Comparison of ENCODE assay signal across 8 cellular contexts in the genomic region with DNA sequence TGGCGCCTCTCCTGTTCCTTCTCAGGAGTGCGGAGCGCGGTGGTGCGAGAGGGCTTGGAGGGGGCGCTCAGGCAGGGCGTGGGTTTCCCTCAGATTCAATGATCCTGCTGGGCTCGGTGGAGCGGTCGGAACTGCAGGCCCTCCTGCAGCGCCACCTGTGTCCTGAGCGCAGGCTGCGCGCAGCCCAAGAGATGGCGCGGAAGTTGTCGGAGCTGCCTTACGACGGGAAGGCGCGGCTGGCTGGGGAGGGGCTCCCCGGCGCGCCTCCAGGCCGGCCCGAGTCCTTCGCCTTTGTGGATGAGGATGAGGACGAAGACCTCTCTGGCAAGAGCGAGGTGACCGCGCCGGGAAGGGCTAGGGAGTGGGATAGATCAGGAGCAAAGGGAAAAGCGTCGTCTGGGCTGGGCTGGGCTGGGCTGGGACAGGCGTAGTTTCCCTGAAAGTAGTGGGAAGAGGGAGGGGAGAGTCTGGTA. TPM values are rescaled to one million over a fixed set of nuclear protein-coding genes. Genes with fewer than 3 reads are reported as not detected.
DNase-seq lines count a peak whose midpoint lies in the region; ATAC-seq, FAIRE-seq and TF ChIP-seq lines count a peak whose summit lies in the region.

No MANE protein-coding gene starts in this region.

- WGBS in K562 (ENCODE audit: insufficient coverage, low coverage, missing lambda C conversion rate) = 2% methylated on average over 33 of the region's 35 CpGs

- TF ChIP-seq RAD21 in K562 (CRISPR knock-in tag; conservative IDR thresholded peaks at IDR 0.05 in 1 of 2, IDR thresholded peaks at IDR 0.05 in 1 of 2) = peak in 1 of 2 experiments; percentile 53; a peak in 2 of 4 replicates

- H3K9me1 ChIP-seq in K562 (ENCODE audit: control insufficient read depth, insufficient read depth, low read length) = no peaks in the 10 kb centered on the region

- intact Hi-C loops in K562 (cut with micrococcal nuclease) = loop anchor here (1.0 to 5.0 kb wide), 2 partner anchors 37 to 105 kb away; partner anchors contain the start of gene ZYX
- intact Hi-C loops in posterior vena cava (cut with DNase I) = no loop called here

- H3K4me2 ChIP-seq in K562 (ENCODE audit: insufficient read depth, low read length) = peak overlapping the region; percentile 65

- H3K27me3 Mint-ChIP-seq in T-helper 2 cell treated with Interferon-gamma antibody and Interleukin-4, amounts not matched to agents 5 μg/mL and 100 μg/mL, for 36 hours (ENCODE audit: low read depth) = peaks cover 31% of the 10 kb centered on the region

- no peaks in the 10 kb centered on the region for H4K20me1 ChIP-seq in K562 (replicated peaks; ENCODE audit: control insufficient read depth, insufficient read depth, low read length)

- TF ChIP-seq CTCF in GM12872 (IDR thresholded peaks at IDR 0.05; ENCODE audit: insufficient read depth, low read depth, low read length) (peak; percentile 51; the same call in 2 of the 3 replicates), K562 (IDR thresholded peaks at IDR 0.05 in 2 of 3, conservative IDR thresholded peaks at IDR 0.05 in 1 of 3; ENCODE audit: insufficient read depth in 2 of 3, low read depth in 1 of 3, low read length in 3 of 3) (peak; percentile 81 to 96 (median 85))

- no peaks in the 10 kb centered on the region for H3K36me3 Mint-ChIP-seq in T-helper 2 cell treated with Interferon-gamma antibody and Interleukin-4, amounts not matched to agents 5 μg/mL and 100 μg/mL, for 36 hours (ENCODE audit: low read depth)

- no peak for TF ChIP-seq POLR2A in K562 (conservative IDR thresholded peaks at IDR 0.05)

- DNase-seq in T-helper 2 cell treated with Interferon-gamma antibody and Interleukin-4, amounts not matched to agents 5 μg/mL and 100 μg/mL, for 36 hours (ENCODE audit: low spot score) = peak; percentile 59
- DNase-seq in K562 (ENCODE audit: extremely low read depth in 1 of 4, low spot score in 3 of 4) (peak; percentile 63 to 90 (median 76)), kidney tubule cell (ENCODE audit: low spot score) (peak; percentile 52), posterior vena cava (ENCODE audit: low spot score) (no peak)
- peak; percentile 30 to 68 (median 39) for DNase-seq in stimulated activated CD4-positive, alpha-beta T cell treated with anti-CD3 and anti-CD28 coated beads, TNF-alpha, amount 100 ng/mL, for 24 hours (ENCODE audit: low read depth in 3 of 3)

- POLR2A ChIA-PET in K562 (lab: Yijun Ruan, JAX) = interaction anchor here (0.6 to 1.5 kb wide), 3 partner anchors 11 to 38 kb away, joined by 3 to 5 read pairs (median 3); no protein-coding TSS in a partner anchor

- no peak for TF ChIP-seq EP300 in K562 (IDR thresholded peaks at IDR 0.05; ENCODE audit: low read length)

- H3K9me3 Mint-ChIP-seq in T-helper 2 cell treated with Interferon-gamma antibody and Interleukin-4, amounts not matched to agents 5 μg/mL and 100 μg/mL, for 36 hours = no peaks in the 10 kb centered on the region

- no peak overlapping the region for H3K27ac ChIP-seq in K562 (ENCODE audit: extremely low read depth, low read depth, low read length)

- no peaks in the 10 kb centered on the region for H3K36me3 ChIP-seq in K562 (ENCODE audit: control insufficient read depth, insufficient read depth, low read length)

- H3K4me3 ChIP-seq in K562 = peak overlapping the region; percentile 1; the same call in 1 of the 2 replicates

- in situ Hi-C loops in K562 (cut with MboI) = no loop called here

- ATAC-seq in HG02981 (IDR thresholded peaks at IDR 0.05; ENCODE audit: unreplicated experiment) (peak; percentile 83), K562 (peak; percentile 100), HG02642 (IDR thresholded peaks at IDR 0.05; ENCODE audit: poor library complexity, unreplicated experiment) (no peak)

- peak overlapping the region; percentile 87 for H2AFZ ChIP-seq in K562 (ENCODE audit: low read depth, low read length)

- peaks cover 10% of the 10 kb centered on the region for H3K4me1 Mint-ChIP-seq in T-helper 2 cell treated with Interferon-gamma antibody and Interleukin-4, amounts not matched to agents 5 μg/mL and 100 μg/mL, for 36 hours (ENCODE audit: low read depth)

- no peaks in the 10 kb centered on the region for H3K9me3 ChIP-seq in K562 (replicated peaks; ENCODE audit: control insufficient read depth, insufficient read depth, low read depth, low read length)

- BruUV-seq in K562 (replicated peaks; lab: Mats Ljungman, UMichigan) = no TSS peak

- CTCF ChIA-PET in K562 (lab: Yijun Ruan, JAX; ENCODE audit: low intra/inter-chr PET ratio) = interaction anchor here (0.6 kb wide), 1 partner anchor 724 kb away, joined by 3 read pairs; no protein-coding TSS in a partner anchor

- H3K4me3 Mint-ChIP-seq in T-helper 2 cell treated with Interferon-gamma antibody and Interleukin-4, amounts not matched to agents 5 μg/mL and 100 μg/mL, for 36 hours = peak overlapping the region; percentile 73

- no peak overlapping the region for H3K27ac Mint-ChIP-seq in T-helper 2 cell treated with Interferon-gamma antibody and Interleukin-4, amounts not matched to agents 5 μg/mL and 100 μg/mL, for 36 hours

- H3K27me3 ChIP-seq in K562 (ENCODE audit: control insufficient read depth in 2 of 2, insufficient read depth in 2 of 2, low read length in 2 of 2) = peaks cover 33 to 53% of the 10 kb centered on the region in 2 experiments

- peaks cover 0 to 7% of the 10 kb centered on the region in 2 experiments; a peak in 2 of 5 replicates for H3K4me1 ChIP-seq in K562 (replicated peaks in 1 of 2; ENCODE audit: control insufficient read depth in 2 of 2, insufficient read depth in 2 of 2, low read length in 2 of 2)

- FAIRE-seq in K562 (lab: Jason Lieb, UNC) = peak; percentile 58

- no peaks in the 10 kb centered on the region for H3K79me2 ChIP-seq in K562 (ENCODE audit: control insufficient read depth, insufficient read depth, low read length)

- H3K9ac ChIP-seq in K562 (ENCODE audit: insufficient read depth in 1 of 2, low read depth in 2 of 2, low read length in 2 of 2) = peak overlapping the region in 1 of 2 experiments; percentile 82; a peak in 2 of 4 replicates

RNA-seq across cellular contexts. Expression of gene FAM131B, which starts 17.0 kb away (rescaled TPM):
- 0.07 TPM in 1 of 2 replicates, not detected in the other for total RNA-seq in K562 (2011; cell fraction: chromatin; rRNA removed; ENCODE audit: low replicate concordance)
- not detected in 2 replicates for total RNA-seq in K562 (2011; cell fraction: nucleolus; rRNA removed)
- total RNA-seq in K562 (2011; cell fraction: nucleoplasm; rRNA removed) = not detected in 2 replicates
- not detected in 2 replicates for total RNA-seq in K562 (2014; rRNA removed)
- total RNA-seq in K562 (2014; rRNA removed; fragmentation: Illumina TruSeq; extraction: Trizol) = not detected in 2 replicates
- total RNA-seq in K562 (2015; rRNA removed; fragmentation: Illumina TruSeq; extraction: Trizol) = not detected in 2 replicates
- 0.04 TPM in 2 replicates for total RNA-seq in K562 (2021)
- 0.03 and 0.11 TPM in 2 replicates for polyA plus RNA-seq in K562 (2011; rRNA removed)
- not detected in 2 replicates for polyA plus RNA-seq in K562 (2011; cell fraction: cytosol; rRNA removed)
- 0.09 TPM in 1 of 2 replicates, not detected in the other for polyA plus RNA-seq in K562 (2011; cell fraction: nucleus; rRNA removed)
- polyA plus RNA-seq in K562 (2012) = 0.03 TPM in 2 replicates
- not detected in 2 replicates for polyA plus RNA-seq in K562 (2014; fragmentation: Illumina TruSeq; extraction: Trizol)
- polyA plus RNA-seq in K562 (2014; fragmentation: Nextera tagmentation; extraction: Ambion mirVana) = not detected
- polyA plus RNA-seq in K562 (2014; rRNA removed) = not detected in 2 replicates
- not detected in 2 replicates for polyA minus RNA-seq in K562 (2011; rRNA and poly(A)+ RNA removed)
- polyA minus RNA-seq in K562 (2011; cell fraction: cytosol; rRNA and poly(A)+ RNA removed) = 0.29 TPM in 1 of 2 replicates, not detected in the other
- polyA minus RNA-seq in K562 (2011; cell fraction: nucleus; rRNA and poly(A)+ RNA removed) = 0.33 TPM in 1 of 2 replicates, not detected in the other
- 1 to 10 TPM; 1.1 to 1.5 TPM for total RNA-seq in posterior vena cava

RNA-seq across cellular contexts. Expression of gene CLCN1, which starts 29.6 kb away (rescaled TPM):
- not detected in 2 replicates for total RNA-seq in K562 (2011; cell fraction: chromatin; rRNA removed; ENCODE audit: low replicate concordance)
- not detected in 2 replicates for total RNA-seq in K562 (2011; cell fraction: nucleolus; rRNA removed)
- not detected in 2 replicates for total RNA-seq in K562 (2011; cell fraction: nucleoplasm; rRNA removed)
- not detected in 2 replicates for total RNA-seq in K562 (2014; rRNA removed)
- total RNA-seq in K562 (2014; rRNA removed; fragmentation: Illumina TruSeq; extraction: Trizol) = 0.11 TPM in 1 of 2 replicates, not detected in the other
- total RNA-seq in K562 (2015; rRNA removed; fragmentation: Illumina TruSeq; extraction: Trizol) = 0.04 TPM in 1 of 2 replicates, not detected in the other
- not detected in 2 replicates for total RNA-seq in K562 (2021)
- 0.04 TPM in 1 of 2 replicates, not detected in the other for polyA plus RNA-seq in K562 (2011; rRNA removed)
- 0.24 TPM in 1 of 2 replicates, not detected in the other for polyA plus RNA-seq in K562 (2011; cell fraction: cytosol; rRNA removed)
- polyA plus RNA-seq in K562 (2011; cell fraction: nucleus; rRNA removed) = not detected in 2 replicates
- 0.04 and 0.32 TPM in 2 replicates for polyA plus RNA-seq in K562 (2012)
- not detected in 2 replicates for polyA plus RNA-seq in K562 (2014; fragmentation: Illumina TruSeq; extraction: Trizol)
- under 1 TPM in 1 of 2 experiments, not detected in 1; 0.07 TPM for polyA plus RNA-seq in K562 (2014; fragmentation: Nextera tagmentation; extraction: Ambion mirVana)
- polyA plus RNA-seq in K562 (2014; rRNA removed) = 0.01 and 0.09 TPM in 2 replicates
- polyA minus RNA-seq in K562 (2011; rRNA and poly(A)+ RNA removed) = not detected in 2 replicates
- polyA minus RNA-seq in K562 (2011; cell fraction: cytosol; rRNA and poly(A)+ RNA removed) = not detected in 2 replicates
- 0.13 TPM in 1 of 2 replicates, not detected in the other for polyA minus RNA-seq in K562 (2011; cell fraction: nucleus; rRNA and poly(A)+ RNA removed)
- total RNA-seq in posterior vena cava = under 1 TPM in 1 of 2 donors, not detected in 1; 0.05 TPM

RNA-seq across cellular contexts. Expression of gene ZYX, which starts 35.7 kb away (rescaled TPM):
- total RNA-seq in K562 (2011; cell fraction: chromatin; rRNA removed; ENCODE audit: low replicate concordance) = 38.7 and 99.5 TPM in 2 replicates
- 54.7 and 66.9 TPM in 2 replicates for total RNA-seq in K562 (2011; cell fraction: nucleolus; rRNA removed)
- 41.5 and 64.4 TPM in 2 replicates for total RNA-seq in K562 (2011; cell fraction: nucleoplasm; rRNA removed)
- total RNA-seq in K562 (2014; rRNA removed) = 26.9 and 37.8 TPM in 2 replicates
- total RNA-seq in K562 (2014; rRNA removed; fragmentation: Illumina TruSeq; extraction: Trizol) = 9.2 and 11.5 TPM in 2 replicates
- total RNA-seq in K562 (2015; rRNA removed; fragmentation: Illumina TruSeq; extraction: Trizol) = 15.7 and 17.3 TPM in 2 replicates
- total RNA-seq in K562 (2021) = 114 and 130 TPM in 2 replicates
- 9.0 and 18.5 TPM in 2 replicates for polyA plus RNA-seq in K562 (2011; rRNA removed)
- polyA plus RNA-seq in K562 (2011; cell fraction: cytosol; rRNA removed) = 15.7 and 26.2 TPM in 2 replicates
- 53.7 and 98.4 TPM in 2 replicates for polyA plus RNA-seq in K562 (2011; cell fraction: nucleus; rRNA removed)
- polyA plus RNA-seq in K562 (2012) = 141 and 252 TPM in 2 replicates
- 81.7 and 116 TPM in 2 replicates for polyA plus RNA-seq in K562 (2014; fragmentation: Illumina TruSeq; extraction: Trizol)
- polyA plus RNA-seq in K562 (2014; fragmentation: Nextera tagmentation; extraction: Ambion mirVana) = 1 to 10 TPM; 1.8 to 3.1 TPM
- polyA plus RNA-seq in K562 (2014; rRNA removed) = 30.0 and 35.0 TPM in 2 replicates
- 8.3 and 9.5 TPM in 2 replicates for polyA minus RNA-seq in K562 (2011; rRNA and poly(A)+ RNA removed)
- polyA minus RNA-seq in K562 (2011; cell fraction: cytosol; rRNA and poly(A)+ RNA removed) = 57.5 and 83.9 TPM in 2 replicates
- 35.4 and 38.0 TPM in 2 replicates for polyA minus RNA-seq in K562 (2011; cell fraction: nucleus; rRNA and poly(A)+ RNA removed)
- total RNA-seq in posterior vena cava = 100 to 1,000 TPM; 388 to 407 TPM

RNA-seq across cellular contexts. Expression of gene CASP2, which starts 57.3 kb away (rescaled TPM):
- 125 and 133 TPM in 2 replicates for total RNA-seq in K562 (2011; cell fraction: chromatin; rRNA removed; ENCODE audit: low replicate concordance)
- 50.5 and 53.8 TPM in 2 replicates for total RNA-seq in K562 (2011; cell fraction: nucleolus; rRNA removed)
- 91.9 and 132 TPM in 2 replicates for total RNA-seq in K562 (2011; cell fraction: nucleoplasm; rRNA removed)
- 21.7 and 29.5 TPM in 2 replicates for total RNA-seq in K562 (2014; rRNA removed)
- total RNA-seq in K562 (2014; rRNA removed; fragmentation: Illumina TruSeq; extraction: Trizol) = 22.7 and 23.0 TPM in 2 replicates
- total RNA-seq in K562 (2015; rRNA removed; fragmentation: Illumina TruSeq; extraction: Trizol) = 24.1 and 25.8 TPM in 2 replicates
- 64.8 and 64.9 TPM in 2 replicates for total RNA-seq in K562 (2021)
- 29.9 and 43.5 TPM in 2 replicates for polyA plus RNA-seq in K562 (2011; rRNA removed)
- 26.0 and 41.6 TPM in 2 replicates for polyA plus RNA-seq in K562 (2011; cell fraction: cytosol; rRNA removed)
- 72.1 and 80.4 TPM in 2 replicates for polyA plus RNA-seq in K562 (2011; cell fraction: nucleus; rRNA removed)
- polyA plus RNA-seq in K562 (2012) = 20.6 and 22.6 TPM in 2 replicates
- 36.7 and 44.5 TPM in 2 replicates for polyA plus RNA-seq in K562 (2014; fragmentation: Illumina TruSeq; extraction: Trizol)
- polyA plus RNA-seq in K562 (2014; fragmentation: Nextera tagmentation; extraction: Ambion mirVana) = 10 to 100 TPM; 20.6 to 22.3 TPM
- 18.8 and 22.2 TPM in 2 replicates for polyA plus RNA-seq in K562 (2014; rRNA removed)
- 99.3 and 105 TPM in 2 replicates for polyA minus RNA-seq in K562 (2011; rRNA and poly(A)+ RNA removed)
- polyA minus RNA-seq in K562 (2011; cell fraction: cytosol; rRNA and poly(A)+ RNA removed) = 63.1 and 80.5 TPM in 2 replicates
- 38.5 and 59.5 TPM in 2 replicates for polyA minus RNA-seq in K562 (2011; cell fraction: nucleus; rRNA and poly(A)+ RNA removed)
- 10 to 100 TPM; 16.1 to 19.9 TPM for total RNA-seq in posterior vena cava
